In the genomic region with DNA sequence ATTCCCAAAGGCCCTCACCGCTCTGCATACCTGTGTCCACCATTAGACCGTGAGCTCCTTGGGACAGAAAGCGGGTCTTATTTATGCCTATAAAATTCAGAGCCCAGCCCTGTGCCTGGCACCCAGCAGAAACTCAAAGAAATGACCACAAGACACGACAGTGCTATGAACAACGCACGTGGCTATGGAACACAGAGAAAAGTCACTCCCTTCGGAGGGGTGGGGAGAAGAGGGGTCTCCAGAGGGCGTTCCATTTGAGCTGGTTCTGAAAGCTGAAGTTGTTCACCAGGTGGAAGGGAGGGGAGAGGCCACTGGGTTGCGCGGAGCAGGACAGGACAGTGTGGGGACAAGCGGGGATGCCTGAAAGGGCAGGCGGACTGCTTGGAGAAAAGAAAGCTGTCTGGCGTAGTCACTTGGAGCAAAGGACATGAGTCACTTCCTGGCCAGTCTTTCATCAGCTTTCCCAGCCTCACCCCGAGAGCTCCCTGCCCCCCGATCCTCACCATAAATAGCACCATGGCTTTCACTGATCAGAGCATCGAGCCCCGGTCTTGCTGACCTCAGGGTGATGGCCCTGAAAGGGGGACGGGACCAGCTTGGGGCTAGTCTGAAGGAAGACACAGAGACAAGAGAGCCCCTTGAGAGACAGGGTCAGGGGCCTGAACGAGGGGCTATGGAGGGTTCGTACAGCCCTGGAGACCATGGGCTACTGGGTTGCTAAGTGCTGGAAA, we compare ENCODE assay signal across 8 cellular contexts. TPM values are rescaled to one million over a fixed set of nuclear protein-coding genes. Genes with fewer than 3 reads are reported as not detected.
DNase-seq lines count a peak whose midpoint lies in the region; ATAC-seq and TF ChIP-seq lines count a peak whose summit lies in the region.

No MANE protein-coding gene starts in this region.

- peak overlapping the region; percentile 90 for H3K27ac Mint-ChIP-seq in activated T-cell treated with anti-CD3 and anti-CD28 coated beads, Interleukin-2, amount 50 U/mL, for 24 hours
- H3K27ac Mint-ChIP-seq in natural killer cell, result peak overlapping the region in 1 of 2 donors; percentile 51

- DNase-seq in activated T-cell treated with anti-CD3 and anti-CD28 coated beads, Interleukin-2, amount 50 U/mL, for 24 hours, result no peak
- no peak for DNase-seq in activated T-cell treated with anti-CD3 and anti-CD28 coated beads, Interleukin-2, amount 50 U/mL, for 1 hour
- DNase-seq in UCSD-AML1 (lab: John Stamatoyannopoulos, UW; ENCODE audit: unreplicated experiment), result peak; percentile 87
- DNase-seq in fibroblast of gingiva (ENCODE audit: low read depth), result peak; percentile 96
- DNase-seq in natural killer cell, result no peak
- DNase-seq in SHP77 (lab: John Stamatoyannopoulos, UW), result no peak
- DNase-seq in NCI-H2107 treated with DMSO at 0.1 percent for 48 hours (lab: John Stamatoyannopoulos, UW; ENCODE audit: unreplicated experiment), result no peak
- DNase-seq in DMS 273 (lab: John Stamatoyannopoulos, UW; ENCODE audit: unreplicated experiment), result no peak

- H3K36me3 Mint-ChIP-seq in activated T-cell treated with anti-CD3 and anti-CD28 coated beads, Interleukin-2, amount 50 U/mL, for 24 hours (ENCODE audit: low read depth), result peaks cover 99% of the 10 kb centered on the region
- peaks cover 3% of the 10 kb centered on the region for H3K36me3 Mint-ChIP-seq in natural killer cell

- H3K4me1 Mint-ChIP-seq in activated T-cell treated with anti-CD3 and anti-CD28 coated beads, Interleukin-2, amount 50 U/mL, for 24 hours (ENCODE audit: low read depth), result peaks cover 64% of the 10 kb centered on the region
- peaks cover 6 to 26% of the 10 kb centered on the region in 2 donors for H3K4me1 Mint-ChIP-seq in natural killer cell

- H3K4me3 Mint-ChIP-seq in activated T-cell treated with anti-CD3 and anti-CD28 coated beads, Interleukin-2, amount 50 U/mL, for 24 hours, result no peak overlapping the region
- H3K4me3 Mint-ChIP-seq in natural killer cell, result no peak overlapping the region

- no peak for TF ChIP-seq CTCF in natural killer cell (IDR thresholded peaks at IDR 0.05)

- no peaks in the 10 kb centered on the region for H3K9me3 Mint-ChIP-seq in activated T-cell treated with anti-CD3 and anti-CD28 coated beads, Interleukin-2, amount 50 U/mL, for 24 hours
- no peaks in the 10 kb centered on the region for H3K9me3 Mint-ChIP-seq in natural killer cell

- intact Hi-C loops in natural killer cell (cut with micrococcal nuclease), result no loop called here

- H3K27me3 Mint-ChIP-seq in activated T-cell treated with anti-CD3 and anti-CD28 coated beads, Interleukin-2, amount 50 U/mL, for 24 hours, result no peaks in the 10 kb centered on the region
- no peaks in the 10 kb centered on the region for H3K27me3 Mint-ChIP-seq in natural killer cell (ENCODE audit: low read depth in 2 of 2)

- peak; percentile 33 to 50 (median 43) for ATAC-seq in natural killer cell

RNA-seq across cellular contexts. Expression of gene ECE1, which starts 28.5 kb away (rescaled TPM):
- total RNA-seq in natural killer cell, result 10 to 100 TPM; 47.2 to 70.1 (median 50.7) TPM

Comparison
In these comparisons a context has a peak if more than half of its experiments do, and no peak if none do; other contexts are left out.
1. DNase-seq: peak in UCSD-AML1 (single experiment) and fibroblast of gingiva (single experiment); none in activated T-cell treated with anti-CD3 and anti-CD28 coated beads, Interleukin-2, amount 50 U/mL, for 24 hours (single experiment), activated T-cell treated with anti-CD3 and anti-CD28 coated beads, Interleukin-2, amount 50 U/mL, for 1 hour (single experiment), natural killer cell (single experiment), SHP77 (0 of 2), NCI-H2107 treated with DMSO at 0.1 percent for 48 hours (single experiment) and DMS 273 (single experiment).